ENCODE assay signal across 22 cellular contexts in genomic region chr5:173564106-173564505, GRCh38. TPM values are rescaled to one million over a fixed set of nuclear protein-coding genes. Genes with fewer than 3 reads are reported as not detected.
A peak's percentile ranks its signal among the peaks of the same experiment; 100 is the strongest.
DNase-seq lines count a peak whose midpoint lies in the region; TF ChIP-seq lines count a peak whose summit lies in the region.
"Had no signal": no experiment of that assay in that cellular context is flagged by ENCODE, and none has a peak within 500 bp of the region (broad histone marks: within the 10 kb centered on the region; RNA-seq: fewer than 3 reads in every experiment).

No MANE protein-coding gene starts in this region.

- H3F3A ChIP-seq in MM.1S (ENCODE audit: insufficient read depth, low read length) = no peaks in the 10 kb centered on the region

- H3K9me2 ChIP-seq in MM.1S (replicated peaks; ENCODE audit: insufficient read depth, low read length) = no peaks in the 10 kb centered on the region

- no peaks in the 10 kb centered on the region for H4K20me1 ChIP-seq in MM.1S (ENCODE audit: insufficient read depth, low read length)
- H4K20me1 ChIP-seq: BLaER1 had no signal

- no peak overlapping the region for H3K4me3 ChIP-seq in HEK293 (ENCODE audit: low read depth, low read length)
- H3K4me3 ChIP-seq in MM.1S (ENCODE audit: low read length) = no peak overlapping the region
- H3K4me3 ChIP-seq: BLaER1 had no signal

- H3K36me3 ChIP-seq in HEK293 (ENCODE audit: control insufficient read depth in 2 of 2, insufficient read depth in 1 of 2, low read length in 2 of 2) (no peaks in the 10 kb centered on the region), MM.1S (replicated peaks; ENCODE audit: insufficient read depth, low read length) (no peaks in the 10 kb centered on the region)
- H3K36me3 ChIP-seq: BE2C, BLaER1 had no signal

- no peak overlapping the region for H3K9ac ChIP-seq in MM.1S (ENCODE audit: low read length)
- H3K9ac ChIP-seq: BLaER1 had no signal

- H3K4me1 ChIP-seq in HEK293 (ENCODE audit: control insufficient read depth, insufficient read depth, low read length) = 0 out of 2 replicates have a peak, but pooled peaks cover 3% of the 10 kb centered on the region
- no peaks in the 10 kb centered on the region for H3K4me1 ChIP-seq in MM.1S (ENCODE audit: low read length)
- H3K4me1 ChIP-seq: BE2C, BLaER1 had no signal

- H2AFZ ChIP-seq in MM.1S (ENCODE audit: low read length) = no peak overlapping the region

- peak; percentile 39 for DNase-seq in M059J (ENCODE audit: low read depth)
- DNase-seq in MM.1S = no peak
- DNase-seq in stimulated activated CD4-positive, alpha-beta T cell treated with anti-CD3 and anti-CD28 coated beads, Interleukin-1b, Interleukin-23, amount 100 ng/mL, for 48 hours = no peak
- no peak for DNase-seq in OCI-M2 (lab: John Stamatoyannopoulos, UW; ENCODE audit: unreplicated experiment)
- no peak for DNase-seq in SK-N-DZ (ENCODE audit: low spot score)
- DNase-seq: 8988T; ACHN; BE2C; C1 segment of cervical spinal cord; CD4-positive, alpha-beta memory T cell; CD4-positive, CD25-positive, alpha-beta regulatory T cell; CD8-positive, alpha-beta memory T cell; COR-L47; DMS 273 treated with DMSO at 0.1 percent for 48 hours; DMS153; DMS53; DMS79; DND-41; GF-D8 had no signal

- H3K27ac ChIP-seq in HEK293 (ENCODE audit: extremely low read depth, low read depth, low read length) = no peak overlapping the region
- peak overlapping the region; percentile 49; the same call in 1 of the 2 replicates for H3K27ac ChIP-seq in VCaP
- H3K27ac ChIP-seq in MM.1S (ENCODE audit: low read length) = no peak overlapping the region
- H3K27ac ChIP-seq: BLaER1 had no signal

- H3K9me3 ChIP-seq in HEK293 (ENCODE audit: control insufficient read depth, insufficient read depth, low read depth, low read length) (no peaks in the 10 kb centered on the region; the same call in 1 of the 2 replicates), MM.1S (replicated peaks; ENCODE audit: insufficient read depth, low read length) (no peaks in the 10 kb centered on the region)

- POLR2A ChIA-PET in HEK293 (lab: Yijun Ruan, JAX) = no interaction called here

- CTCF ChIA-PET in HEK293 (lab: Yijun Ruan, JAX) = interaction anchor here (0.7 to 1.5 kb wide), 4 partner anchors 9 to 190 kb away, joined by 3 to 6 read pairs (median 4); no protein-coding TSS in a partner anchor

- H3K4me2 ChIP-seq in MM.1S (ENCODE audit: low read depth, low read length) = no peak overlapping the region
- H3K4me2 ChIP-seq: BLaER1 had no signal

- no peak for TF ChIP-seq CTCF in HEK293 (tag by site-specific recombination; IDR thresholded peaks at IDR 0.05)
- TF ChIP-seq CTCF in VCaP (conservative IDR thresholded peaks at IDR 0.05) = no peak
- no peak for TF ChIP-seq CTCF in MM.1S (IDR thresholded peaks at IDR 0.05; ENCODE audit: low read length)

- no peaks in the 10 kb centered on the region for H3K27me3 ChIP-seq in MM.1S (replicated peaks; ENCODE audit: insufficient read depth, low read length)
- H3K27me3 ChIP-seq: BLaER1 had no signal

- H3K79me2 ChIP-seq in MM.1S (ENCODE audit: low read length) = no peaks in the 10 kb centered on the region

TF ChIP-seq in HEK293, 187 proteins besides CTCF, POLR2A, EP300 and RAD21:
- no peak for TF ChIP-seq ZNF600 (tag by site-specific recombination; IDR thresholded peaks at IDR 0.05)
- no peak for TF ChIP-seq SP2 (tag by site-specific recombination; IDR thresholded peaks at IDR 0.05)
- TF ChIP-seq ZNF658 (tag by site-specific recombination; IDR thresholded peaks at IDR 0.05) = no peak
- TF ChIP-seq, protein P1, sequence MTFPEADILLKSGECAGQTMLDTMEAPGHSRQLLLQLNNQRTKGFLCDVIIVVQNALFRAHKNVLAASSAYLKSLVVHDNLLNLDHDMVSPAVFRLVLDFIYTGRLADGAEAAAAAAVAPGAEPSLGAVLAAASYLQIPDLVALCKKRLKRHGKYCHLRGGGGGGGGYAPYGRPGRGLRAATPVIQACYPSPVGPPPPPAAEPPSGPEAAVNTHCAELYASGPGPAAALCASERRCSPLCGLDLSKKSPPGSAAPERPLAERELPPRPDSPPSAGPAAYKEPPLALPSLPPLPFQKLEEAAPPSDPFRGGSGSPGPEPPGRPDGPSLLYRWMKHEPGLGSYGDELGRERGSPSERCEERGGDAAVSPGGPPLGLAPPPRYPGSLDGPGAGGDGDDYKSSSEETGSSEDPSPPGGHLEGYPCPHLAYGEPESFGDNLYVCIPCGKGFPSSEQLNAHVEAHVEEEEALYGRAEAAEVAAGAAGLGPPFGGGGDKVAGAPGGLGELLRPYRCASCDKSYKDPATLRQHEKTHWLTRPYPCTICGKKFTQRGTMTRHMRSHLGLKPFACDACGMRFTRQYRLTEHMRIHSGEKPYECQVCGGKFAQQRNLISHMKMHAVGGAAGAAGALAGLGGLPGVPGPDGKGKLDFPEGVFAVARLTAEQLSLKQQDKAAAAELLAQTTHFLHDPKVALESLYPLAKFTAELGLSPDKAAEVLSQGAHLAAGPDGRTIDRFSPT (tag by site-specific recombination; IDR thresholded peaks at IDR 0.05) = no peak
- TF ChIP-seq GLIS1 (tag by site-specific recombination; IDR thresholded peaks at IDR 0.05) = peak; percentile 90
- TF ChIP-seq ZNF571 (tag by site-specific recombination; IDR thresholded peaks at IDR 0.05) = no peak

RNA-seq across cellular contexts. Expression of gene BOD1, which starts 52.3 kb away (rescaled TPM):
- 62.8 and 94.7 TPM in 2 replicates for total RNA-seq in M059J (2014; rRNA removed; shearing (Covaris generic))
- 169 and 172 TPM in 2 replicates for polyA plus RNA-seq in SK-N-DZ (2014; cell fraction: cytosol; rRNA removed)
- 222 and 259 TPM in 2 replicates for polyA plus RNA-seq in SK-N-DZ (2014; cell fraction: nucleus; rRNA removed)
